Comparison of ENCODE assay signal across 22 cellular contexts in genomic region chr7:151126500-151127137, GRCh38. TPM values are rescaled to one million over a fixed set of nuclear protein-coding genes. Genes with fewer than 3 reads are reported as not detected.
A peak's percentile ranks its signal among the peaks of the same experiment; 100 is the strongest.
DNase-seq lines count a peak whose midpoint lies in the region; TF ChIP-seq lines count a peak whose summit lies in the region.
"Had no signal": no experiment of that assay in that cellular context is flagged by ENCODE, and none has a peak within 500 bp of the region (broad histone marks: within the 10 kb centered on the region; RNA-seq: fewer than 3 reads in every experiment).

No MANE protein-coding gene starts in this region.

- H3K27me3 ChIP-seq in H9 (ENCODE audit: insufficient read depth, low read length) (no peaks in the 10 kb centered on the region), iPS-18a (ENCODE audit: control insufficient read depth, insufficient read depth, low read length) (peaks cover 20% of the 10 kb centered on the region), neuronal stem cell (ENCODE audit: control insufficient read depth in 3 of 3, insufficient read depth in 3 of 3, low read depth in 1 of 3, low read length in 3 of 3) (peaks cover 0 to 1% (median 0%) of the 10 kb centered on the region in 3 experiments), prostate gland (replicated peaks; ENCODE audit: insufficient read depth) (no peaks in the 10 kb centered on the region)
- H3K27me3 ChIP-seq: BE2C, tibial nerve had no signal

- H2BK12ac ChIP-seq in H9 (ENCODE audit: insufficient read length, low read depth, low read length) (no peak overlapping the region), neuronal stem cell (ENCODE audit: low read length) (peak overlapping the region; percentile 84)

- H3K27ac ChIP-seq in H9 (ENCODE audit: insufficient read length, low read depth, low read length) (no peak overlapping the region), iPS-18a (ENCODE audit: low read length) (no peak overlapping the region), neuronal stem cell (replicated peaks; ENCODE audit: low read length) (peak overlapping the region; percentile 92), prostate gland (peak overlapping the region in 1 of 2 donors; percentile 64)

- no peak overlapping the region for H4K5ac ChIP-seq in H9 (ENCODE audit: insufficient read length, low read depth, low read length)

- H3K4ac ChIP-seq in H9 (ENCODE audit: low read depth, low read length) (no peak overlapping the region), neuronal stem cell (ENCODE audit: low read length) (no peak overlapping the region)

- peaks cover 30 to 51% (median 38%) of the 10 kb centered on the region in 3 experiments for H3K36me3 Mint-ChIP-seq in H9 (ENCODE audit: insufficient read depth in 1 of 3, low read depth in 3 of 3)
- H3K36me3 Mint-ChIP-seq: naive B cell had no signal

- H4K8ac ChIP-seq in H9 (replicated peaks; ENCODE audit: insufficient read length, low read depth, low read length) (no peak overlapping the region), neuronal stem cell (ENCODE audit: low read depth, low read length) (no peak overlapping the region)

- H3T11ph ChIP-seq in H9 (ENCODE audit: low read length), result no peak overlapping the region

- no peaks in the 10 kb centered on the region for H3K9me3 ChIP-seq in H9 (ENCODE audit: control insufficient read depth, low read depth, low read length)
- H3K9me3 ChIP-seq in iPS-18a (ENCODE audit: control insufficient read depth, low read depth, low read length), result no peaks in the 10 kb centered on the region
- H3K9me3 ChIP-seq in neuronal stem cell (replicated peaks in 1 of 2; ENCODE audit: control insufficient read depth in 2 of 2, insufficient read depth in 1 of 2, low read depth in 1 of 2, low read length in 2 of 2), result no peaks in the 10 kb centered on the region
- no peaks in the 10 kb centered on the region for H3K9me3 ChIP-seq in prostate gland
- H3K9me3 ChIP-seq: BE2C, tibial nerve had no signal

- intact Hi-C loops in posterior vena cava (cut with DNase I), result loop anchor here in 1 of 2 donors (5.0 kb wide), 1 partner anchor 46 kb away; no protein-coding TSS in a partner anchor
- intact Hi-C loops in prostate gland (cut with DNase I), result no loop called here

- H3K79me2 ChIP-seq in H9 (ENCODE audit: insufficient read depth, low read length), result no peaks in the 10 kb centered on the region

- H2BK5ac ChIP-seq in H9 (ENCODE audit: insufficient read length, low read length) (no peak overlapping the region), neuronal stem cell (ENCODE audit: low read length) (peak overlapping the region; percentile 63)

- H3K56ac ChIP-seq in H9 (ENCODE audit: insufficient read length, low read depth, low read length), result no peak overlapping the region

- peaks cover 3% of the 10 kb centered on the region; the same call in 1 of the 2 replicates for H3K4me1 ChIP-seq in H9 (ENCODE audit: insufficient read depth, low read length)
- peaks cover 7% of the 10 kb centered on the region for H3K4me1 ChIP-seq in iPS-18a (ENCODE audit: control insufficient read depth, low read depth, low read length)
- peaks cover 0 to 18% of the 10 kb centered on the region in 2 donors for H3K4me1 ChIP-seq in neuronal stem cell (ENCODE audit: control insufficient read depth in 2 of 2, insufficient read depth in 1 of 2, low read depth in 1 of 2, low read length in 2 of 2)
- peaks cover 7% of the 10 kb centered on the region for H3K4me1 ChIP-seq in prostate gland (replicated peaks)

- H3K23me2 ChIP-seq in H9 (ENCODE audit: insufficient read length, low read depth, low read length, poor library complexity, severe bottlenecking), result peaks cover 10% of the 10 kb centered on the region

- H3K4me3 Mint-ChIP-seq in H9, result peak overlapping the region; percentile 61 to 75
- H3K4me3 Mint-ChIP-seq: naive B cell; stimulated activated naive B cell treated with anti-CD40 and anti-IgM and Interleukin-4, amounts not matched to agents 10 μg/mL and 1 μg/mL and 100 μg/mL, for 72 hours; T-helper 1 cell treated with Interleukin-12 subunit alpha and Interleukin-12 subunit beta and Interleukin-4 antibody, amounts not matched to agents 30 μg/mL and 1 μg/mL, for 36 hours had no signal

- H3K14ac ChIP-seq in H9 (ENCODE audit: insufficient read depth, low read length) (no peak overlapping the region), neuronal stem cell (ENCODE audit: low read length) (peak overlapping the region; percentile 25)

- no peak overlapping the region for H2AFZ ChIP-seq in H9 (ENCODE audit: low read length)
- H2AFZ ChIP-seq in neuronal stem cell (ENCODE audit: low read length), result no peak overlapping the region

- no peak overlapping the region for H3K23ac ChIP-seq in H9 (ENCODE audit: insufficient read length, low read depth, low read length)
- H3K23ac ChIP-seq in neuronal stem cell (ENCODE audit: low read depth, low read length, poor library complexity), result peak overlapping the region; percentile 34

- TF ChIP-seq POLR2A in prostate gland (IDR thresholded peaks at IDR 0.05), result no peak

- H2BK15ac ChIP-seq in H9 (ENCODE audit: low read depth, low read length) (no peak overlapping the region), neuronal stem cell (ENCODE audit: low read length) (peak overlapping the region; percentile 15)

- H3K36me3 ChIP-seq in iPS-18a (ENCODE audit: control insufficient read depth, low read depth, low read length) (no peaks in the 10 kb centered on the region), neuronal stem cell (replicated peaks in 1 of 2; ENCODE audit: control insufficient read depth in 2 of 2, insufficient read depth in 2 of 2, low read length in 2 of 2) (peaks cover 35 to 67% of the 10 kb centered on the region in 2 donors), prostate gland (peaks cover 0 to 38% of the 10 kb centered on the region in 2 donors)

- no CpG with 5 or more reads among the region's 17 CpGs for WGBS in H9 (ENCODE audit: extremely low coverage, insufficient read length, low lambda C conversion rate)
- no CpG with 5 or more reads among the region's 17 CpGs for WGBS in neuronal stem cell (ENCODE audit: extremely low coverage in 2 of 2, insufficient read length in 2 of 2, insufficient replicate concordance in 1 of 2), 2 donors
- 80% methylated on average over 11 of the region's 17 CpGs for WGBS in prostate gland

- no peaks in the 10 kb centered on the region for H3K9me3 Mint-ChIP-seq in H9
- H3K9me3 Mint-ChIP-seq: naive B cell; stimulated activated naive B cell treated with anti-CD40 and anti-IgM and Interleukin-4, amounts not matched to agents 10 μg/mL and 1 μg/mL and 100 μg/mL, for 72 hours; T-helper 1 cell treated with Interleukin-12 subunit alpha and Interleukin-12 subunit beta and Interleukin-4 antibody, amounts not matched to agents 30 μg/mL and 1 μg/mL, for 36 hours had no signal

- no peak overlapping the region for H3K27ac Mint-ChIP-seq in H9
- H3K27ac Mint-ChIP-seq: naive B cell; stimulated activated naive B cell treated with anti-CD40 and anti-IgM and Interleukin-4, amounts not matched to agents 10 μg/mL and 1 μg/mL and 100 μg/mL, for 72 hours; T-helper 1 cell treated with Interleukin-12 subunit alpha and Interleukin-12 subunit beta and Interleukin-4 antibody, amounts not matched to agents 30 μg/mL and 1 μg/mL, for 36 hours had no signal

- H2AK5ac ChIP-seq in H9 (ENCODE audit: insufficient read length, low read length) (no peak overlapping the region), neuronal stem cell (ENCODE audit: low read depth, low read length) (peak overlapping the region; percentile 98)

- H3K79me1 ChIP-seq in H9 (ENCODE audit: insufficient read depth, low read depth, low read length, poor library complexity, severe bottlenecking) (no peaks in the 10 kb centered on the region), neuronal stem cell (ENCODE audit: low read depth, low read length) (peaks cover 13% of the 10 kb centered on the region)

- H3K4me1 Mint-ChIP-seq in H9, result peaks cover 19 to 26% of the 10 kb centered on the region in 2 experiments

- no peak overlapping the region for H3K4me2 ChIP-seq in H9 (ENCODE audit: insufficient read depth, insufficient read length, low read length)
- H3K4me2 ChIP-seq in neuronal stem cell (ENCODE audit: insufficient read depth, low read length, poor library complexity, severe bottlenecking), result peak overlapping the region; percentile 73

- no peak overlapping the region for H2BK120ac ChIP-seq in H9 (ENCODE audit: low read depth, low read length, poor library complexity, severe bottlenecking)
- peak overlapping the region; percentile 93 for H2BK120ac ChIP-seq in neuronal stem cell (ENCODE audit: low read depth, low read length)

- H3K9ac ChIP-seq in H9 (ENCODE audit: extremely low read depth, insufficient read length, low read length), result no peak overlapping the region
- H3K9ac ChIP-seq in iPS-18a (ENCODE audit: low read length), result no peak overlapping the region
- peak overlapping the region; percentile 84 for H3K9ac ChIP-seq in neuronal stem cell (ENCODE audit: low read depth, low read length, poor library complexity)

- no peak for TF ChIP-seq CTCF in H9 (conservative IDR thresholded peaks at IDR 0.05)
- no peak for TF ChIP-seq CTCF in prostate gland (IDR thresholded peaks at IDR 0.05)

- H4K91ac ChIP-seq in H9 (ENCODE audit: insufficient read length, low read depth, low read length), result no peak overlapping the region
- peak overlapping the region; percentile 85 for H4K91ac ChIP-seq in neuronal stem cell (ENCODE audit: low read depth, low read length, poor library complexity)

- peak overlapping the region; percentile 60 for H3K4me3 ChIP-seq in iPS-18a (ENCODE audit: low read length)
- no peak overlapping the region for H3K4me3 ChIP-seq in neuronal stem cell (ENCODE audit: low read length in 2 of 2)
- peak overlapping the region in 1 of 2 donors; percentile 40 for H3K4me3 ChIP-seq in prostate gland

- H4K20me1 ChIP-seq in H9 (ENCODE audit: control insufficient read depth, insufficient read depth, insufficient read length), result no peaks in the 10 kb centered on the region

- no peak overlapping the region for H2BK20ac ChIP-seq in H9 (ENCODE audit: low read depth, low read length, poor library complexity, severe bottlenecking)

- DNase-seq in H9 (no peak), NCI-H69 (lab: John Stamatoyannopoulos, UW) (peak; percentile 23), neuronal stem cell (ENCODE audit: low spot score) (no peak), KBM-7 (no peak), posterior vena cava (ENCODE audit: low spot score) (no peak), prostate gland (ENCODE audit: low spot score) (no peak), HuH-7.5 (ENCODE audit: low spot score) (no peak)
- DNase-seq: activated CD4-positive, CD25-positive, alpha-beta regulatory T cell; BE2C; effector CD4-positive, alpha-beta T cell; hypothalamus; Kasumi-1; naive B cell; NCI-H446 treated with DMSO at 0.1 percent for 48 hours; SHP77 treated with DMSO at 0.1 percent for 48 hours; stimulated activated naive B cell treated with anti-CD40 and anti-IgM and Interleukin-4, amounts not matched to agents 10 μg/mL and 1 μg/mL and 100 μg/mL, for 72 hours had no signal

- no peak overlapping the region for H3K18ac ChIP-seq in H9 (ENCODE audit: insufficient read length, low read depth, low read length)
- peak overlapping the region; percentile 97 for H3K18ac ChIP-seq in neuronal stem cell (ENCODE audit: low read length)

- in situ Hi-C loops in KBM-7 (cut with MboI; ENCODE audit: low pct_unique_long_range_greater_than_20kb, low sequenced_read_pairs), result no loop called here

- H3K27me3 Mint-ChIP-seq in H9 (ENCODE audit: low read depth), result peaks cover 16% of the 10 kb centered on the region

RNA-seq across cellular contexts. Expression of gene AGAP3, which starts 40.3 kb away (rescaled TPM):
- total RNA-seq in H9 (2021), result 97.7 and 99.6 TPM in 2 replicates
- polyA plus RNA-seq in neuronal stem cell (2013, experiment 1 of 2), result 45.7 TPM
- 45.5 TPM for polyA plus RNA-seq in neuronal stem cell (2013, experiment 2 of 2)
- total RNA-seq in posterior vena cava, result 10 to 100 TPM; 55.7 to 63.6 TPM
- 100 to 1,000 TPM in 1 of 2 donors, 10 to 100 TPM in 1; 80.3 to 112 TPM for total RNA-seq in prostate gland

RNA-seq across cellular contexts. Expression of gene GBX1, which starts 40.9 kb away (rescaled TPM):
- total RNA-seq in H9 (2021), result not detected in 2 replicates
- 0.10 TPM for polyA plus RNA-seq in neuronal stem cell (2013, experiment 1 of 2)
- polyA plus RNA-seq in neuronal stem cell (2013, experiment 2 of 2), result 0.07 TPM
- total RNA-seq in posterior vena cava, result not detected
- total RNA-seq in prostate gland, result not detected
- total RNA-seq: left lobe of liver, pulmonary artery endothelial cell, tibial nerve had no signal
- polyA plus RNA-seq: adipose tissue had no signal

RNA-seq across cellular contexts. Expression of gene TMUB1, which starts 43.3 kb away (rescaled TPM):
- 45.4 and 53.6 TPM in 2 replicates for total RNA-seq in H9 (2021)
- 45.7 TPM for polyA plus RNA-seq in neuronal stem cell (2013, experiment 1 of 2)
- 44.8 TPM for polyA plus RNA-seq in neuronal stem cell (2013, experiment 2 of 2)
- total RNA-seq in posterior vena cava, result 10 to 100 TPM; 27.4 to 27.7 TPM
- 10 to 100 TPM; 79.8 to 99.4 TPM for total RNA-seq in prostate gland

RNA-seq across cellular contexts. Expression of gene FASTK, which starts 46.0 kb away (rescaled TPM):
- 57.8 and 59.5 TPM in 2 replicates for total RNA-seq in H9 (2021)
- 40.4 TPM for polyA plus RNA-seq in neuronal stem cell (2013, experiment 1 of 2)
- 40.8 TPM for polyA plus RNA-seq in neuronal stem cell (2013, experiment 2 of 2)
- total RNA-seq in posterior vena cava, result 10 to 100 TPM; 35.5 to 56.3 TPM
- total RNA-seq in prostate gland, result 100 to 1,000 TPM; 107 to 122 TPM
